8 cellular contexts compared by ENCODE assay signal in the genomic region with DNA sequence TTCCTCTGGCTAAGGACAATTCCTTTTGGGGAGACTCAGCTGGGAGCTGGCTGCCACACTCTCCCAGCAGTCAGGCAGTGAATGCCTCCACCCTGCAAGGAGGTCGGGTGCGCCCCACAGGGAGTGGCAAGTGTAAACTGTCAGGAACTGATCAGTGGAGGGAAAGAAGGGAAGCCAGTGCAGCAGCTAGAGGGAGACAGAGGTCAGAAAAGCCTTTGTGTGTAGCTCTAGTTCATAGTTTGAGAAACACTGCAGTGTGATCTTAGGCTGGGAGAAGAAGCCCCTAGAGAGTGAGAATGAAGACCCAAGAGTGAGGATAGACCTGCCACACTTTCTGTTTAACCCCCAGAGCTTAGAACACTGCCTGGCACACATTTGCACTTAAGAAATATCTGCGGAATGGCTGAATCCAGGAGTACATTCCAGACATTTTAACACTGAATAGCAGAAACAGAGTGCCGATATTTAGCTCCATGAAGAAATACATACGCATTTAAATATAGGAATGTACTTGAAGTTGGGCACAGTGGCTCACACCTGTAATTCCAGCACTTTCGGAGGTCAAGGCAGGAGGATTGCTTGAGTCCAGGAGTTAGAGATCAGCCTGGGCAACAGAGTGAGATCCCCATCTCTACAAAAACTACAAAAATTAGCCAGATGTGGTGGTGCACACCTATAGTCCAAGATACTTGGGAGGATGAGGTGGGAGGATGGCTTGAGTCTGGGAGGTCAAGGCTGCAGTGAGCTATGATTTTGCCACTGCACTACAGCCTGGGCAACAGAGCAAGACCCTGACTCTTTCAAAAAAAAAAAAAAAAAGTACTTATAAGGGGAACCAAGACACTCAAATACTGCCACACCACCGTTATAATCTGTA. TPM values are rescaled to one million over a fixed set of nuclear protein-coding genes. Genes with fewer than 3 reads are reported as not detected.
DNase-seq lines count a peak whose midpoint lies in the region; ATAC-seq and TF ChIP-seq lines count a peak whose summit lies in the region.

No MANE protein-coding gene starts in this region.

- POLR2A ChIA-PET in CD4-positive, alpha-beta T cell (lab: Charles Lee), result interaction anchor here (0.9 kb wide), 1 partner anchor 24 kb away, joined by 3 read pairs; no protein-coding TSS in a partner anchor

- no peak overlapping the region for H3K27ac ChIP-seq in heart left ventricle
- H3K27ac ChIP-seq in right atrium auricular region, result no peak overlapping the region
- H3K27ac ChIP-seq in CD4-positive, alpha-beta T cell (ENCODE audit: low read depth, low read length), result no peak overlapping the region

- H3K27me3 ChIP-seq in heart left ventricle, result no peaks in the 10 kb centered on the region
- H3K27me3 ChIP-seq in right atrium auricular region, result no peaks in the 10 kb centered on the region
- no peaks in the 10 kb centered on the region for H3K27me3 ChIP-seq in CD4-positive, alpha-beta T cell (ENCODE audit: control insufficient read depth, insufficient read depth, low read length)

- no peaks in the 10 kb centered on the region for H3K9me3 ChIP-seq in heart left ventricle
- no peaks in the 10 kb centered on the region for H3K9me3 ChIP-seq in right atrium auricular region
- no peaks in the 10 kb centered on the region for H3K9me3 ChIP-seq in CD4-positive, alpha-beta T cell (ENCODE audit: control insufficient read depth, low read length)

- ATAC-seq in heart left ventricle (peak in 3 of 4 donors; percentile 29 to 55 (median 47)), omental fat pad (ENCODE audit: low FRiP score) (peak; percentile 54)
- ATAC-seq in CD4-positive, alpha-beta T cell (ENCODE audit: poor library complexity), result no peak
- ATAC-seq in stimulated activated naive CD8-positive, alpha-beta T cell treated with anti-CD3 and anti-CD28 coated beads, Interleukin-15, amount 100 ng/mL, for 72 hours, result no peak

- intact Hi-C loops in heart left ventricle (cut with DNase I), result no loop called here
- intact Hi-C loops in CD4-positive, alpha-beta T cell (cut with DNase I, micrococcal nuclease), result no loop called here

- no peak overlapping the region for H3K4me3 Mint-ChIP-seq in endothelial cell (ENCODE audit: unreplicated experiment)
- H3K4me3 Mint-ChIP-seq in CD4-positive, alpha-beta T cell, result no peak overlapping the region
- H3K4me3 Mint-ChIP-seq in stimulated activated naive CD8-positive, alpha-beta T cell treated with anti-CD3 and anti-CD28 coated beads, Interleukin-15, amount 100 ng/mL, for 72 hours, result no peak overlapping the region

- no peaks in the 10 kb centered on the region for H3K4me1 Mint-ChIP-seq in endothelial cell (ENCODE audit: unreplicated experiment)
- no peaks in the 10 kb centered on the region for H3K4me1 Mint-ChIP-seq in CD4-positive, alpha-beta T cell (ENCODE audit: low read depth)
- no peaks in the 10 kb centered on the region for H3K4me1 Mint-ChIP-seq in stimulated activated naive CD8-positive, alpha-beta T cell treated with anti-CD3 and anti-CD28 coated beads, Interleukin-15, amount 100 ng/mL, for 72 hours

- no peaks in the 10 kb centered on the region for H3K36me3 Mint-ChIP-seq in endothelial cell (ENCODE audit: low read depth, unreplicated experiment)
- H3K36me3 Mint-ChIP-seq in CD4-positive, alpha-beta T cell (ENCODE audit: low read depth), result peaks cover 12% of the 10 kb centered on the region

- TF ChIP-seq CTCF in heart left ventricle (IDR thresholded peaks at IDR 0.05) (peak in 10 of 12 donors; percentile 4 to 49 (median 32)), right atrium auricular region (IDR thresholded peaks at IDR 0.05) (peak in 1 of 2 donors; percentile 55), endothelial cell (IDR thresholded peaks at IDR 0.05; ENCODE audit: unreplicated experiment) (no peak), omental fat pad (IDR thresholded peaks at IDR 0.05) (no peak)
- no peak for TF ChIP-seq CTCF in CD4-positive, alpha-beta T cell (IDR thresholded peaks at IDR 0.05)

- 65 to 73% (median 70%) methylated on average over 7 of the region's 7 CpGs for WGBS in heart left ventricle, 4 donors

- no peaks in the 10 kb centered on the region for H3K27me3 Mint-ChIP-seq in endothelial cell (ENCODE audit: unreplicated experiment)
- H3K27me3 Mint-ChIP-seq in CD4-positive, alpha-beta T cell, result no peaks in the 10 kb centered on the region
- H3K27me3 Mint-ChIP-seq in stimulated activated naive CD8-positive, alpha-beta T cell treated with anti-CD3 and anti-CD28 coated beads, Interleukin-15, amount 100 ng/mL, for 72 hours, result no peaks in the 10 kb centered on the region

- H3K9me3 Mint-ChIP-seq in endothelial cell (ENCODE audit: unreplicated experiment), result no peaks in the 10 kb centered on the region
- no peaks in the 10 kb centered on the region for H3K9me3 Mint-ChIP-seq in CD4-positive, alpha-beta T cell
- H3K9me3 Mint-ChIP-seq in stimulated activated naive CD8-positive, alpha-beta T cell treated with anti-CD3 and anti-CD28 coated beads, Interleukin-15, amount 100 ng/mL, for 72 hours, result no peaks in the 10 kb centered on the region

- no peak for DNase-seq in heart left ventricle
- DNase-seq in right atrium auricular region (ENCODE audit: low spot score), result no peak
- DNase-seq in NCI-H82 treated with DMSO at 0.1 percent for 48 hours (lab: John Stamatoyannopoulos, UW; ENCODE audit: unreplicated experiment), result peak; percentile 76
- peak; percentile 27 for DNase-seq in endothelial cell (ENCODE audit: low spot score)
- DNase-seq in omental fat pad (ENCODE audit: low spot score), result no peak
- DNase-seq in CD4-positive, alpha-beta T cell, result no peak
- DNase-seq in stimulated activated naive CD8-positive, alpha-beta T cell treated with anti-CD3 and anti-CD28 coated beads, Interleukin-15, amount 100 ng/mL, for 72 hours, result no peak
- DNase-seq in activated effector memory CD4-positive, alpha-beta T cell treated with anti-CD3 and anti-CD28 coated beads, Interleukin-2, amount 50 U/mL, for 16 hours, result no peak

- TF ChIP-seq POLR2A in heart left ventricle (IDR thresholded peaks at IDR 0.05), result no peak

- peaks cover 0 to 9% (median 3%) of the 10 kb centered on the region in 12 donors for H3K4me1 ChIP-seq in heart left ventricle
- peaks cover 0 to 12% of the 10 kb centered on the region in 2 donors for H3K4me1 ChIP-seq in right atrium auricular region

- CTCF ChIA-PET in CD4-positive, alpha-beta T cell (lab: Charles Lee), result interaction anchor here (0.5 to 0.7 kb wide), 2 partner anchors 16 to 278 kb away, joined by 3 read pairs; no protein-coding TSS in a partner anchor

- H3K4me3 ChIP-seq in heart left ventricle (no peak overlapping the region), right atrium auricular region (no peak overlapping the region)

- no peak overlapping the region for H3K27ac Mint-ChIP-seq in endothelial cell (ENCODE audit: unreplicated experiment)
- H3K27ac Mint-ChIP-seq in CD4-positive, alpha-beta T cell, result no peak overlapping the region
- no peak overlapping the region for H3K27ac Mint-ChIP-seq in stimulated activated naive CD8-positive, alpha-beta T cell treated with anti-CD3 and anti-CD28 coated beads, Interleukin-15, amount 100 ng/mL, for 72 hours

- H3K36me3 ChIP-seq in heart left ventricle (peaks cover 0 to 6% (median 0%) of the 10 kb centered on the region in 9 donors), right atrium auricular region (no peaks in the 10 kb centered on the region)

RNA-seq across cellular contexts. Expression of gene SLC5A11, which starts 11.1 kb away (rescaled TPM):
- under 1 TPM in 1 of 9 donors, not detected in 8; 0.75 TPM for total RNA-seq in heart left ventricle
- polyA plus RNA-seq in heart left ventricle, result not detected
- not detected for total RNA-seq in right atrium auricular region
- total RNA-seq in endothelial cell (ENCODE audit: unreplicated experiment), result not detected
- under 1 TPM in 3 of 4 donors, not detected in 1; 0.12 to 0.32 (median 0.28) TPM for total RNA-seq in omental fat pad
- total RNA-seq in CD4-positive, alpha-beta T cell, result under 1 TPM; 0.11 to 0.44 TPM

Comparison
In these comparisons a context has a peak if more than half of its experiments do, and no peak if none do; other contexts are left out.
1. ATAC-seq: peak in heart left ventricle (3 of 4) and omental fat pad (single experiment); none in CD4-positive, alpha-beta T cell (single experiment) and stimulated activated naive CD8-positive, alpha-beta T cell treated with anti-CD3 and anti-CD28 coated beads, Interleukin-15, amount 100 ng/mL, for 72 hours (single experiment).
2. DNase-seq: peak in NCI-H82 treated with DMSO at 0.1 percent for 48 hours (single experiment) and endothelial cell (single experiment); none in heart left ventricle (0 of 5), right atrium auricular region (single experiment), omental fat pad (single experiment), CD4-positive, alpha-beta T cell (0 of 10), stimulated activated naive CD8-positive, alpha-beta T cell treated with anti-CD3 and anti-CD28 coated beads, Interleukin-15, amount 100 ng/mL, for 72 hours (0 of 2) and activated effector memory CD4-positive, alpha-beta T cell treated with anti-CD3 and anti-CD28 coated beads, Interleukin-2, amount 50 U/mL, for 16 hours (single experiment).
3. CTCF ChIP-seq: peak in heart left ventricle (10 of 12); none in endothelial cell (single experiment), omental fat pad (0 of 3) and CD4-positive, alpha-beta T cell (single experiment).